Comparison of ENCODE assay signal across 15 cellular contexts in the genomic region with DNA sequence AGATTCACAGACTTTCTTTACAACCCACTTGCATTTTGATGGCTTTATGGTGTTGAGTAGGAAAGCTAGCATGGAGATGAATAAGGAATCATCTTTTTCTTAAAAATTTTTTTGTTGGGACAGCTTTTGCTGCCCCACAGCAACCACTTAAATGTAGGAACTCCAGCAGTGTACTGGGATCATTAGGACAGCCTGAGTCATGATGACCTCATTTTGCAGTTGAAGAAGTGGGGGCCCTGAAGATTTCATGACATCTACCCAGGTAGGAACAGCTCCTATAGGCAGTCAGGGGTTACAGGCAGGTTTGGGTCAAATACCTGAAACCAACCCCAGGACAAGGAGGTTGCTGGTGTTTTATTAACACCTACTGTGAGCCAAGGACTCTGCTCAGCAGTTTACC. TPM values are rescaled to one million over a fixed set of nuclear protein-coding genes. Genes with fewer than 3 reads are reported as not detected.
DNase-seq lines count a peak whose midpoint lies in the region; ATAC-seq, FAIRE-seq and TF ChIP-seq lines count a peak whose summit lies in the region.
"Had no signal": no experiment of that assay in that cellular context is flagged by ENCODE, and none has a peak within 500 bp of the region (broad histone marks: within the 10 kb centered on the region; RNA-seq: fewer than 3 reads in every experiment).

No MANE protein-coding gene starts in this region.

- intact Hi-C loops in IMR-90 (cut with micrococcal nuclease) (no loop called here), endothelial cell of umbilical vein (cut with micrococcal nuclease) (loop anchor here (2.0 kb wide), 2 partner anchors 51 to 245 kb away; partner anchors contain the start of genes ABAT and CARHSP1)

- H3K9ac ChIP-seq in DND-41 (ENCODE audit: low read depth, low read length) (0 out of 2 replicates have a peak overlapping the region, but pooled peaks have one; percentile 75), IMR-90 (ENCODE audit: low read depth, low read length) (no peak overlapping the region), endothelial cell of umbilical vein (replicated peaks; ENCODE audit: extremely low read depth, insufficient read depth, low read length) (no peak overlapping the region)

- H3K14ac ChIP-seq in IMR-90 (replicated peaks; ENCODE audit: low read depth, low read length) = no peak overlapping the region

- no peak overlapping the region for H4K8ac ChIP-seq in IMR-90 (ENCODE audit: low read depth in 2 of 2, low read length in 2 of 2)

- H3K4me2 ChIP-seq in DND-41 (ENCODE audit: insufficient read depth, low read length) = peak overlapping the region; percentile 88
- no peak overlapping the region for H3K4me2 ChIP-seq in IMR-90 (ENCODE audit: low read depth, low read length)
- H3K4me2 ChIP-seq in endothelial cell of umbilical vein (ENCODE audit: insufficient read depth, low read length) = no peak overlapping the region

- H4K91ac ChIP-seq in IMR-90 (ENCODE audit: insufficient read depth, low read depth, low read length) = no peak overlapping the region

- H3K9me3 ChIP-seq in DND-41 (ENCODE audit: insufficient read depth, low read length, severe bottlenecking) = no peaks in the 10 kb centered on the region
- H3K9me3 ChIP-seq in IMR-90 (ENCODE audit: control insufficient read depth, insufficient read depth, low read length) = no peaks in the 10 kb centered on the region
- H3K9me3 ChIP-seq in endothelial cell of umbilical vein (replicated peaks; ENCODE audit: control insufficient read depth, insufficient read depth, low read length) = no peaks in the 10 kb centered on the region
- no peaks in the 10 kb centered on the region for H3K9me3 ChIP-seq in neutrophil
- H3K9me3 ChIP-seq: SJSA1 had no signal

- H3K36me3 ChIP-seq in DND-41 (ENCODE audit: insufficient read depth, low read length) (peaks cover 44% of the 10 kb centered on the region), IMR-90 (ENCODE audit: control insufficient read depth, insufficient read depth, low read length) (peaks cover 30% of the 10 kb centered on the region), endothelial cell of umbilical vein (ENCODE audit: control insufficient read depth in 2 of 2, extremely low read depth in 1 of 2, insufficient read depth in 2 of 2, low read length in 2 of 2) (peaks cover 4 to 21% of the 10 kb centered on the region in 2 experiments), neutrophil (peaks cover 31% of the 10 kb centered on the region)

- no peak overlapping the region for H3K56ac ChIP-seq in IMR-90 (ENCODE audit: extremely low read depth, insufficient read depth, low read length)

- H3K18ac ChIP-seq in IMR-90 (ENCODE audit: low read depth, low read length) = no peak overlapping the region

- no peak for FAIRE-seq in endothelial cell of umbilical vein (lab: Jason Lieb, UNC)

- no peak overlapping the region for H2BK5ac ChIP-seq in IMR-90 (ENCODE audit: low read depth, low read length, poor library complexity, severe bottlenecking)

- POLR2A ChIA-PET in IMR-90 (lab: Charles Lee; ENCODE audit: unreplicated experiment) (no interaction called here), endothelial cell of umbilical vein (lab: Charles Lee) (interaction anchor here (0.6 kb wide), 1 partner anchor 527 kb away, joined by 4 read pairs; no protein-coding TSS in a partner anchor)

- H2AK9ac ChIP-seq in IMR-90 (replicated peaks; ENCODE audit: low read depth, low read length, poor library complexity) = no peak overlapping the region

- no peak for TF ChIP-seq RAD21 in IMR-90 (IDR thresholded peaks at IDR 0.05; ENCODE audit: low read length)

- H4K20me1 ChIP-seq in DND-41 (ENCODE audit: insufficient read depth, low read length) (peaks cover 32% of the 10 kb centered on the region; the same call in 1 of the 2 replicates), IMR-90 (ENCODE audit: insufficient read depth, low read length) (peaks cover 7% of the 10 kb centered on the region; the same call in 1 of the 2 replicates), endothelial cell of umbilical vein (replicated peaks; ENCODE audit: control insufficient read depth, extremely low read depth, insufficient read depth, low read length) (no peaks in the 10 kb centered on the region)

- H3K4me3 ChIP-seq in DND-41 (ENCODE audit: low read depth in 1 of 2, low read length in 2 of 2) (no peak overlapping the region), IMR-90 (ENCODE audit: insufficient read depth, low read depth, low read length) (no peak overlapping the region), endothelial cell of umbilical vein (replicated peaks in 1 of 3; ENCODE audit: insufficient read depth in 1 of 3, low read depth in 1 of 3, low read length in 3 of 3) (no peak overlapping the region), neutrophil (ENCODE audit: low read depth in 1 of 2, low read length in 1 of 2) (no peak overlapping the region)
- H3K4me3 ChIP-seq: SJSA1 had no signal

- H3K79me2 ChIP-seq in DND-41 (ENCODE audit: insufficient read depth, low read length) = peaks cover 54% of the 10 kb centered on the region
- peaks cover 23% of the 10 kb centered on the region for H3K79me2 ChIP-seq in endothelial cell of umbilical vein (ENCODE audit: control insufficient read depth, insufficient read depth, low read length)

- TF ChIP-seq CTCF in DND-41 (IDR thresholded peaks at IDR 0.05; ENCODE audit: borderline replicate concordance, extremely low read depth, low read length, poor library complexity, severe bottlenecking) (no peak), IMR-90 (conservative IDR thresholded peaks at IDR 0.05; ENCODE audit: low read depth, low read length) (no peak), endothelial cell of umbilical vein (IDR thresholded peaks at IDR 0.05; ENCODE audit: extremely low read depth in 1 of 2, insufficient read depth in 1 of 2, low read depth in 1 of 2, low read length in 2 of 2) (no peak), neutrophil (IDR thresholded peaks at IDR 0.05) (no peak), GM13977 (IDR thresholded peaks at IDR 0.05; ENCODE audit: extremely low read depth, insufficient read depth, missing control alignments) (no peak)

- CTCF ChIA-PET in IMR-90 (lab: Yijun Ruan, JAX) (no interaction called here), endothelial cell of umbilical vein (lab: Charles Lee) (interaction anchor here (1.0 to 1.1 kb wide), 2 partner anchors 14 to 50 kb away, joined by 3 read pairs; no protein-coding TSS in a partner anchor)

- DNase-seq in DND-41 (no peak), IMR-90 (peak; percentile 63), endothelial cell of umbilical vein (ENCODE audit: low read depth, low spot score) (no peak), GM13977 (ENCODE audit: low spot score) (no peak), NCI-H82 (lab: John Stamatoyannopoulos, UW) (no peak)
- DNase-seq: activated B cell treated with CpG ODN at 0.5 μM for 24 hours; cortex of kidney; DMS79 treated with DMSO at 0.1 percent for 48 hours; NCI-H524; stimulated activated CD4-positive, alpha-beta T cell treated with anti-CD3 and anti-CD28 coated beads, Interleukin-4, amount 100 ng/mL, for 4 hours had no signal

- H3K27ac ChIP-seq in DND-41 (ENCODE audit: low read length) (no peak overlapping the region), IMR-90 (ENCODE audit: insufficient read depth, low read length) (no peak overlapping the region), endothelial cell of umbilical vein (ENCODE audit: insufficient read depth, low read depth, low read length) (no peak overlapping the region), neutrophil (peak overlapping the region; percentile 30)
- H3K27ac ChIP-seq: SJSA1 had no signal

- no peak overlapping the region for H2BK20ac ChIP-seq in IMR-90 (ENCODE audit: low read depth, low read length)

- in situ Hi-C loops in IMR-90 (cut with MboI; ENCODE audit: low sequenced_read_pairs) (no loop called here), GM13977 (cut with MboI; ENCODE audit: low pct_unique_long_range_greater_than_20kb, low sequenced_read_pairs, unreplicated experiment) (no loop called here)

- no peak for ATAC-seq in DND-41 (ENCODE audit: insufficient read depth, low read depth)
- no peak for ATAC-seq in IMR-90 (ENCODE audit: low read depth)
- ATAC-seq in HG03196 (IDR thresholded peaks at IDR 0.05; ENCODE audit: unreplicated experiment) = no peak

- no peak overlapping the region for H3K23ac ChIP-seq in IMR-90 (ENCODE audit: low read depth, low read length)

- H3K9me1 ChIP-seq in IMR-90 (ENCODE audit: insufficient read depth, low read length) (peaks cover 3% of the 10 kb centered on the region; the same call in 1 of the 2 replicates), endothelial cell of umbilical vein (replicated peaks; ENCODE audit: control insufficient read depth, extremely low read depth, insufficient read depth, low read length) (no peaks in the 10 kb centered on the region)

- H4K5ac ChIP-seq in IMR-90 (ENCODE audit: low read depth, low read length) = no peak overlapping the region

- TF ChIP-seq POLR2A in IMR-90 (IDR thresholded peaks at IDR 0.05; ENCODE audit: low read depth, low read length) (no peak), endothelial cell of umbilical vein (IDR thresholded peaks at IDR 0.05; ENCODE audit: low read depth, low read length) (no peak)

- H3K4ac ChIP-seq in IMR-90 (ENCODE audit: low read depth, low read length) = no peak overlapping the region

- BruUV-seq in IMR-90 (replicated peaks; lab: Mats Ljungman, UMichigan) (no TSS peak), endothelial cell of umbilical vein (replicated peaks; lab: Mats Ljungman, UMichigan) (no TSS peak)

- peaks cover 15 to 41% of the 10 kb centered on the region in 2 experiments for H3K79me1 ChIP-seq in IMR-90 (ENCODE audit: low read depth in 1 of 2, low read length in 2 of 2)

- H3K27me3 ChIP-seq in DND-41 (ENCODE audit: insufficient read depth, low read length, poor library complexity) = peaks cover 7% of the 10 kb centered on the region
- H3K27me3 ChIP-seq in IMR-90 (ENCODE audit: control insufficient read depth, insufficient read depth, low read length) = no peaks in the 10 kb centered on the region
- peaks cover 0 to 7% of the 10 kb centered on the region in 2 experiments for H3K27me3 ChIP-seq in endothelial cell of umbilical vein (ENCODE audit: control insufficient read depth in 2 of 2, insufficient read depth in 2 of 2, low read length in 2 of 2)
- H3K27me3 ChIP-seq in neutrophil = peaks cover 24% of the 10 kb centered on the region

- H2AK5ac ChIP-seq in IMR-90 (ENCODE audit: low read depth, low read length) = no peak overlapping the region

- H2BK15ac ChIP-seq in IMR-90 (ENCODE audit: low read depth, low read length) = no peak overlapping the region

- H3K4me1 ChIP-seq in DND-41 (ENCODE audit: insufficient read depth, low read length) (peaks cover 27% of the 10 kb centered on the region), IMR-90 (ENCODE audit: control insufficient read depth, insufficient read depth, low read length) (no peaks in the 10 kb centered on the region), endothelial cell of umbilical vein (ENCODE audit: control insufficient read depth, extremely low read depth, insufficient read depth, low read length) (peaks cover 8% of the 10 kb centered on the region), neutrophil (ENCODE audit: control insufficient read depth in 1 of 2, insufficient read depth in 1 of 2, low read depth in 1 of 2, low read length in 1 of 2) (peaks cover 12 to 15% of the 10 kb centered on the region in 2 experiments)

- dilution Hi-C loops in IMR-90 (cut with HindIII; ENCODE audit: low sequenced_read_pairs, unreplicated experiment) (no loop called here), endothelial cell of umbilical vein (cut with MboI; ENCODE audit: extremely low pct_ligation_motif_present, low sequenced_read_pairs) (no loop called here)

- no peak overlapping the region for H2BK120ac ChIP-seq in IMR-90 (ENCODE audit: low read depth, low read length)

- H2AFZ ChIP-seq in DND-41 (ENCODE audit: low read depth, low read length) = no peak overlapping the region
- no peak overlapping the region for H2AFZ ChIP-seq in IMR-90 (replicated peaks; ENCODE audit: low read length, poor library complexity)
- no peak overlapping the region for H2AFZ ChIP-seq in endothelial cell of umbilical vein (ENCODE audit: low read depth, low read length)

RNA-seq across cellular contexts. Expression of gene METTL22, which starts 2.1 kb away (rescaled TPM):
- total RNA-seq in IMR-90 (2012; rRNA removed) = 27.2 and 38.3 TPM in 2 replicates
- polyA plus RNA-seq in IMR-90 (2012; rRNA removed) = 51.2 and 55.5 TPM in 2 replicates
- polyA plus RNA-seq in IMR-90 (2012; cell fraction: cytosol; rRNA removed) = 44.3 and 53.4 TPM in 2 replicates
- 130 and 132 TPM in 2 replicates for polyA plus RNA-seq in IMR-90 (2012; cell fraction: nucleus; rRNA removed; ENCODE audit: low replicate concordance)
- total RNA-seq in endothelial cell of umbilical vein = 40.3 and 42.0 TPM in 2 replicates
- 50.3 and 52.6 TPM in 2 replicates for polyA plus RNA-seq in endothelial cell of umbilical vein
- 26.2 and 30.5 TPM in 2 replicates for polyA plus RNA-seq in endothelial cell of umbilical vein (2011; cell fraction: cytosol; rRNA removed)
- polyA plus RNA-seq in endothelial cell of umbilical vein (2011; cell fraction: nucleus; rRNA removed) = 90.2 and 90.5 TPM in 2 replicates
- polyA plus RNA-seq in endothelial cell of umbilical vein (2012) = 22.7 and 33.0 TPM in 2 replicates
- polyA minus RNA-seq in endothelial cell of umbilical vein = 39.6 and 67.0 TPM in 2 replicates
- polyA minus RNA-seq in endothelial cell of umbilical vein (2011; cell fraction: cytosol; rRNA and poly(A)+ RNA removed) = 23.0 TPM
- 45.7 and 64.0 TPM in 2 replicates for polyA minus RNA-seq in endothelial cell of umbilical vein (2011; cell fraction: nucleus; rRNA and poly(A)+ RNA removed)

RNA-seq across cellular contexts. Expression of gene TMEM114, which starts 33.3 kb away (rescaled TPM):
- total RNA-seq in IMR-90 (2012; rRNA removed) = not detected in 2 replicates
- not detected in 2 replicates for polyA plus RNA-seq in IMR-90 (2012; rRNA removed)
- not detected in 2 replicates for polyA plus RNA-seq in IMR-90 (2012; cell fraction: cytosol; rRNA removed)
- polyA plus RNA-seq in IMR-90 (2012; cell fraction: nucleus; rRNA removed; ENCODE audit: low replicate concordance) = not detected in 2 replicates
- total RNA-seq in endothelial cell of umbilical vein = not detected in 2 replicates
- polyA plus RNA-seq in endothelial cell of umbilical vein = not detected in 2 replicates
- polyA plus RNA-seq in endothelial cell of umbilical vein (2011; cell fraction: cytosol; rRNA removed) = not detected in 2 replicates
- not detected in 2 replicates for polyA plus RNA-seq in endothelial cell of umbilical vein (2011; cell fraction: nucleus; rRNA removed)
- not detected in 2 replicates for polyA plus RNA-seq in endothelial cell of umbilical vein (2012)
- not detected in 2 replicates for polyA minus RNA-seq in endothelial cell of umbilical vein
- polyA minus RNA-seq in endothelial cell of umbilical vein (2011; cell fraction: cytosol; rRNA and poly(A)+ RNA removed) = not detected
- not detected in 2 replicates for polyA minus RNA-seq in endothelial cell of umbilical vein (2011; cell fraction: nucleus; rRNA and poly(A)+ RNA removed)
- total RNA-seq: activated B cell treated with CpG ODN at 0.5 μM for 24 hours, liver, SJSA1, subcutaneous adipose tissue had no signal
- polyA plus RNA-seq: liver had no signal

RNA-seq across cellular contexts. Expression of gene ABAT, which starts 50.8 kb away (rescaled TPM):
- total RNA-seq in IMR-90 (2012; rRNA removed) = 4.4 and 4.5 TPM in 2 replicates
- 6.1 and 6.9 TPM in 2 replicates for polyA plus RNA-seq in IMR-90 (2012; rRNA removed)
- polyA plus RNA-seq in IMR-90 (2012; cell fraction: cytosol; rRNA removed) = 3.0 and 4.0 TPM in 2 replicates
- polyA plus RNA-seq in IMR-90 (2012; cell fraction: nucleus; rRNA removed; ENCODE audit: low replicate concordance) = 3.9 and 7.6 TPM in 2 replicates
- 1.3 and 1.6 TPM in 2 replicates for total RNA-seq in endothelial cell of umbilical vein
- 1.4 and 1.5 TPM in 2 replicates for polyA plus RNA-seq in endothelial cell of umbilical vein
- polyA plus RNA-seq in endothelial cell of umbilical vein (2011; cell fraction: cytosol; rRNA removed) = 1.2 TPM in 2 replicates
- polyA plus RNA-seq in endothelial cell of umbilical vein (2011; cell fraction: nucleus; rRNA removed) = 2.3 and 2.5 TPM in 2 replicates
- 1.3 and 1.7 TPM in 2 replicates for polyA plus RNA-seq in endothelial cell of umbilical vein (2012)
- 3.4 and 3.8 TPM in 2 replicates for polyA minus RNA-seq in endothelial cell of umbilical vein
- not detected for polyA minus RNA-seq in endothelial cell of umbilical vein (2011; cell fraction: cytosol; rRNA and poly(A)+ RNA removed)
- polyA minus RNA-seq in endothelial cell of umbilical vein (2011; cell fraction: nucleus; rRNA and poly(A)+ RNA removed) = 1.5 and 1.6 TPM in 2 replicates
